ENCODE assay signal across 25 cellular contexts in the genomic region with DNA sequence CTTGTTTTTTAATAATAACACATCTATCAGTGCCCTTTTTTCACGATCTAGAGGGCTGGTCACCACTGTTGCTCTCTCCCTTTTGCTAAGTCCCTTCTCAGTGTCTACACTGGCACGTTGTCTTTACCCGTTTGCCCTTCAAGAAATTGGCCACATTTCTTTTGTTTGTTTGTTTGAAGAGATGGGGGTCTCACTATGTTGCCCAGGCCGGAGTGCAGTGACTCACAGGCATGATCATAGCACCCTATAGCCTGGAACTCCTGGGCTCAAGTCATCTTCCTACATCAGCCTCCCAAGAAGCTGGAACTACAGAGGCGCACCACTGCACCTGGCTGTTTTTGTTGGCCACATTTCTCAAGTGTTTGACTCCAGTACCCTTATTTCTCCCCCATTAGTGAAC.
DNase-seq lines count a peak whose midpoint lies in the region; ATAC-seq, FAIRE-seq and TF ChIP-seq lines count a peak whose summit lies in the region.
"Had no signal": no experiment of that assay in that cellular context is flagged by ENCODE, and none has a peak within 500 bp of the region (broad histone marks: within the 10 kb centered on the region; RNA-seq: fewer than 3 reads in every experiment).

No MANE protein-coding gene starts in this region.

- intact Hi-C loops in HepG2 (cut with micrococcal nuclease; ENCODE audit: unreplicated experiment) (loop anchor here (10.0 kb wide), 1 partner anchor 55 kb away; no protein-coding TSS in a partner anchor), right lobe of liver (cut with DNase I) (no loop called here), uterus (cut with DNase I; ENCODE audit: low total_unique reads) (no loop called here)

- no peaks in the 10 kb centered on the region for H3K9me3 Mint-ChIP-seq in WTC11
- peaks cover 3% of the 10 kb centered on the region for H3K9me3 Mint-ChIP-seq in neural progenitor cell
- peaks cover 3% of the 10 kb centered on the region for H3K9me3 Mint-ChIP-seq in activated CD4-positive, alpha-beta T cell treated with anti-CD3 and anti-CD28 coated beads, Interleukin-2, amount 10 ng/mL, durations not matched to agents 7 days and 5 days
- H3K9me3 Mint-ChIP-seq: CD8-positive, alpha-beta T cell had no signal

- H3K4me3 Mint-ChIP-seq in WTC11 = no peak overlapping the region
- peak overlapping the region; percentile 11 for H3K4me3 Mint-ChIP-seq in neural progenitor cell
- no peak overlapping the region for H3K4me3 Mint-ChIP-seq in activated CD4-positive, alpha-beta T cell treated with anti-CD3 and anti-CD28 coated beads, Interleukin-2, amount 10 ng/mL, durations not matched to agents 7 days and 5 days
- H3K4me3 Mint-ChIP-seq: B cell; CD4-positive, CD25-positive, alpha-beta regulatory T cell; CD8-positive, alpha-beta T cell had no signal

- no peak overlapping the region for H3K23ac ChIP-seq in mesenchymal stem cell (ENCODE audit: low read length in 2 of 2)

- H2AFZ ChIP-seq in HepG2 (ENCODE audit: low read length) (no peak overlapping the region), mesenchymal stem cell (ENCODE audit: low read depth, low read length) (no peak overlapping the region), neural progenitor cell (replicated peaks) (no peak overlapping the region)

- no peak for ATAC-seq in HepG2
- no peak for ATAC-seq in right lobe of liver
- no peak for ATAC-seq in WTC11
- ATAC-seq: CD8-positive, alpha-beta T cell; GM12878 had no signal

- TF ChIP-seq RAD21 in HepG2 (CRISPR knock-in tag; IDR thresholded peaks at IDR 0.05) = no peak

- peaks cover 40% of the 10 kb centered on the region for H3K4me1 ChIP-seq in HepG2 (ENCODE audit: insufficient read depth, low read length)
- H3K4me1 ChIP-seq in right lobe of liver = no peaks in the 10 kb centered on the region
- peaks cover 7% of the 10 kb centered on the region for H3K4me1 ChIP-seq in mesenchymal stem cell (ENCODE audit: control insufficient read depth, insufficient read depth, low read depth, low read length)
- H3K4me1 ChIP-seq in neural progenitor cell = peaks cover 24% of the 10 kb centered on the region
- peaks cover 6% of the 10 kb centered on the region in 2 donors for H3K4me1 ChIP-seq in uterus
- H3K4me1 ChIP-seq: BLaER1 had no signal

- H3K4me1 Mint-ChIP-seq in WTC11 (peaks cover 50% of the 10 kb centered on the region), neural progenitor cell (peaks cover 48% of the 10 kb centered on the region)
- no peaks in the 10 kb centered on the region for H3K4me1 Mint-ChIP-seq in activated CD4-positive, alpha-beta T cell treated with anti-CD3 and anti-CD28 coated beads, Interleukin-2, amount 10 ng/mL, durations not matched to agents 7 days and 5 days
- H3K4me1 Mint-ChIP-seq: B cell; CD4-positive, CD25-positive, alpha-beta regulatory T cell had no signal

- no peak for FAIRE-seq in HepG2 (lab: Jason Lieb, UNC)
- FAIRE-seq: A204.1, D721Med, GM12878, GM19239 had no signal

- 73% methylated on average over 5 of the region's 5 CpGs for WGBS in HepG2 (ENCODE audit: low lambda C conversion rate)
- WGBS in right lobe of liver (ENCODE audit: insufficient coverage, low coverage, low lambda C conversion rate, missing lambda C conversion rate) = 57% methylated on average over 3 of the region's 5 CpGs
- WGBS in mesenchymal stem cell = 95% methylated on average over 5 of the region's 5 CpGs

- H3F3A ChIP-seq in neural progenitor cell (ENCODE audit: low read depth) = no peaks in the 10 kb centered on the region

- H3K4me3 ChIP-seq in HepG2 (replicated peaks in 1 of 3; ENCODE audit: insufficient read depth in 1 of 3, low read depth in 2 of 3, low read length in 3 of 3) (no peak overlapping the region), right lobe of liver (no peak overlapping the region), mesenchymal stem cell (ENCODE audit: insufficient read depth in 1 of 2, low read depth in 1 of 2, low read length in 2 of 2) (no peak overlapping the region), neural progenitor cell (no peak overlapping the region), uterus (no peak overlapping the region)
- H3K4me3 ChIP-seq: BLaER1, GM12878 had no signal

- no peak overlapping the region for H3K14ac ChIP-seq in mesenchymal stem cell (ENCODE audit: low read length in 2 of 2)

- no peak overlapping the region for H3K9ac ChIP-seq in HepG2 (ENCODE audit: insufficient read depth, low read depth, low read length)
- H3K9ac ChIP-seq in mesenchymal stem cell (ENCODE audit: low read length) = no peak overlapping the region
- H3K9ac ChIP-seq in neural progenitor cell = no peak overlapping the region
- H3K9ac ChIP-seq: BLaER1 had no signal

- no peak for TF ChIP-seq POLR2A in HepG2 (IDR thresholded peaks at IDR 0.05; ENCODE audit: insufficient read depth in 1 of 2, low read depth in 2 of 2, low read length in 2 of 2)
- no peak for TF ChIP-seq POLR2A in right lobe of liver (IDR thresholded peaks at IDR 0.05)
- TF ChIP-seq POLR2A in uterus (IDR thresholded peaks at IDR 0.05) = no peak

- H3K79me2 ChIP-seq in HepG2 (ENCODE audit: insufficient read depth, low read length) (no peaks in the 10 kb centered on the region), neural progenitor cell (ENCODE audit: low read depth) (no peaks in the 10 kb centered on the region)

- H2BK15ac ChIP-seq in mesenchymal stem cell (ENCODE audit: low read depth, poor library complexity, severe bottlenecking) = no peak overlapping the region

- in situ Hi-C loops in HepG2 (cut with HindIII; ENCODE audit: extremely low pct_ligation_motif_present, low pct_unique_long_range_greater_than_20kb) = no loop called here

- H3K27me3 Mint-ChIP-seq in WTC11 (ENCODE audit: low read depth) (peaks cover 4% of the 10 kb centered on the region), neural progenitor cell (ENCODE audit: insufficient read depth, low read depth) (no peaks in the 10 kb centered on the region)
- peaks cover 6% of the 10 kb centered on the region for H3K27me3 Mint-ChIP-seq in activated CD4-positive, alpha-beta T cell treated with anti-CD3 and anti-CD28 coated beads, Interleukin-2, amount 10 ng/mL, durations not matched to agents 7 days and 5 days

- no peak overlapping the region for H3K18ac ChIP-seq in mesenchymal stem cell (ENCODE audit: low read depth in 1 of 2, low read length in 2 of 2)

- H4K91ac ChIP-seq in mesenchymal stem cell (ENCODE audit: low read length) = no peak overlapping the region

- no peaks in the 10 kb centered on the region for H3K36me3 ChIP-seq in HepG2 (replicated peaks in 1 of 2; ENCODE audit: control insufficient read depth in 1 of 2, insufficient read depth in 2 of 2, low read length in 2 of 2)
- H3K36me3 ChIP-seq in right lobe of liver = no peaks in the 10 kb centered on the region
- H3K36me3 ChIP-seq in mesenchymal stem cell (ENCODE audit: control insufficient read depth in 1 of 2, insufficient read depth in 2 of 2, low read depth in 1 of 2, low read length in 2 of 2) = no peaks in the 10 kb centered on the region
- H3K36me3 ChIP-seq in neural progenitor cell = no peaks in the 10 kb centered on the region
- no peaks in the 10 kb centered on the region for H3K36me3 ChIP-seq in uterus
- H3K36me3 ChIP-seq: BLaER1 had no signal

- H3K4me2 ChIP-seq in HepG2 (ENCODE audit: low read depth, low read length) (no peak overlapping the region), mesenchymal stem cell (ENCODE audit: low read length, poor library complexity, severe bottlenecking) (no peak overlapping the region), neural progenitor cell (no peak overlapping the region)
- H3K4me2 ChIP-seq: BLaER1 had no signal

- POLR2A ChIA-PET in HepG2 (lab: Yijun Ruan, JAX) = no interaction called here
- POLR2A ChIA-PET in WTC11 (lab: Charles Lee) = no interaction called here
- POLR2A ChIA-PET in activated CD4-positive, alpha-beta T cell treated with anti-CD3 and anti-CD28 coated beads, Interleukin-2, amount 10 ng/mL, durations not matched to agents 7 days and 5 days (lab: Charles Lee) = no interaction called here

- H3K27ac ChIP-seq in HepG2 (ENCODE audit: extremely low read length, insufficient read depth, low read length) (no peak overlapping the region), right lobe of liver (no peak overlapping the region), mesenchymal stem cell (ENCODE audit: low read length, poor library complexity, severe bottlenecking) (no peak overlapping the region), neural progenitor cell (no peak overlapping the region), uterus (peak overlapping the region in 1 of 2 donors; percentile 83)
- H3K27ac ChIP-seq: 22Rv1, BLaER1, C4-2B had no signal

- H4K20me1 ChIP-seq in HepG2 (ENCODE audit: insufficient read depth, low read length) (no peaks in the 10 kb centered on the region), neural progenitor cell (ENCODE audit: low read depth) (no peaks in the 10 kb centered on the region)
- H4K20me1 ChIP-seq: BLaER1 had no signal

- H3K27ac Mint-ChIP-seq in WTC11 (no peak overlapping the region), neural progenitor cell (no peak overlapping the region)
- H3K27ac Mint-ChIP-seq in activated CD4-positive, alpha-beta T cell treated with anti-CD3 and anti-CD28 coated beads, Interleukin-2, amount 10 ng/mL, durations not matched to agents 7 days and 5 days = no peak overlapping the region
- H3K27ac Mint-ChIP-seq: B cell; CD4-positive, CD25-positive, alpha-beta regulatory T cell; CD8-positive, alpha-beta T cell had no signal

- H3K9me3 ChIP-seq in HepG2 (ENCODE audit: low read length) (no peaks in the 10 kb centered on the region), right lobe of liver (no peaks in the 10 kb centered on the region), mesenchymal stem cell (ENCODE audit: control insufficient read depth, low read length) (no peaks in the 10 kb centered on the region), neural progenitor cell (ENCODE audit: low read depth) (no peaks in the 10 kb centered on the region), uterus (no peaks in the 10 kb centered on the region)
- H3K9me3 ChIP-seq: BLaER1 had no signal

- no peak overlapping the region for H2BK120ac ChIP-seq in mesenchymal stem cell (ENCODE audit: low read depth, low read length)

- H3K36me3 Mint-ChIP-seq in WTC11 = no peaks in the 10 kb centered on the region
- peaks cover 13% of the 10 kb centered on the region for H3K36me3 Mint-ChIP-seq in neural progenitor cell
- H3K36me3 Mint-ChIP-seq in activated CD4-positive, alpha-beta T cell treated with anti-CD3 and anti-CD28 coated beads, Interleukin-2, amount 10 ng/mL, durations not matched to agents 7 days and 5 days (ENCODE audit: low read depth) = no peaks in the 10 kb centered on the region
- H3K36me3 Mint-ChIP-seq: CD4-positive, CD25-positive, alpha-beta regulatory T cell; CD8-positive, alpha-beta T cell had no signal

- TF ChIP-seq EP300 in HepG2 (IDR thresholded peaks at IDR 0.05; ENCODE audit: low read depth in 2 of 2, low read length in 2 of 2) = no peak
- no peak for TF ChIP-seq EP300 in HepG2 (CRISPR knock-in tag; IDR thresholded peaks at IDR 0.05; ENCODE audit: borderline replicate concordance)

- no TSS peak for BruUV-seq in HepG2 (replicated peaks; lab: Mats Ljungman, UMichigan)

- peak overlapping the region; percentile 73 for H2AK5ac ChIP-seq in mesenchymal stem cell (ENCODE audit: low read length, severe bottlenecking)

- H3K27me3 ChIP-seq in HepG2 (ENCODE audit: control insufficient read depth in 1 of 2, insufficient read depth in 2 of 2, low read length in 2 of 2) = no peaks in the 10 kb centered on the region
- H3K27me3 ChIP-seq in right lobe of liver = no peaks in the 10 kb centered on the region
- no peaks in the 10 kb centered on the region for H3K27me3 ChIP-seq in mesenchymal stem cell (ENCODE audit: control insufficient read depth in 1 of 2, insufficient read depth in 1 of 2, low read length in 2 of 2)
- no peaks in the 10 kb centered on the region for H3K27me3 ChIP-seq in neural progenitor cell
- no peaks in the 10 kb centered on the region for H3K27me3 ChIP-seq in uterus
- H3K27me3 ChIP-seq: BLaER1 had no signal

- H3K4ac ChIP-seq in mesenchymal stem cell (ENCODE audit: low read depth in 1 of 2, low read length in 2 of 2) = no peak overlapping the region

- DNase-seq in HepG2 (ENCODE audit: low spot score) = no peak
- no peak for DNase-seq in right lobe of liver
- DNase-seq in WTC11 (ENCODE audit: low spot score) = no peak
- no peak for DNase-seq in mesenchymal stem cell
- no peak for DNase-seq in neural progenitor cell (ENCODE audit: low spot score)
- DNase-seq in uterus = no peak
- DNase-seq in activated CD4-positive, alpha-beta T cell treated with anti-CD3 and anti-CD28 coated beads, Interleukin-2, amount 10 ng/mL, durations not matched to agents 7 days and 5 days = no peak
- DNase-seq in HPDE6-E6E7 (ENCODE audit: extremely low spot score) = no peak
- DNase-seq: CD4-positive, CD25-positive, alpha-beta regulatory T cell; CD8-positive, alpha-beta T cell; DMS 273 treated with DMSO at 0.1 percent for 48 hours; DMS79; EL; GDM1; GOT3; H7; HCEC 1CT had no signal

- H4K8ac ChIP-seq in mesenchymal stem cell (ENCODE audit: low read length) = no peak overlapping the region

- CTCF ChIA-PET in HepG2 (lab: Yijun Ruan, JAX; ENCODE audit: low intra/inter-chr PET ratio, low total read pairs) (no interaction called here), WTC11 (lab: Charles Lee) (no interaction called here)
- CTCF ChIA-PET in activated CD4-positive, alpha-beta T cell treated with anti-CD3 and anti-CD28 coated beads, Interleukin-2, amount 10 ng/mL, durations not matched to agents 7 days and 5 days (lab: Charles Lee) = no interaction called here

- H2BK12ac ChIP-seq in mesenchymal stem cell (ENCODE audit: low read length in 2 of 2) = no peak overlapping the region

- H2BK5ac ChIP-seq in mesenchymal stem cell (ENCODE audit: low read depth, low read length, poor library complexity, severe bottlenecking) = no peak overlapping the region

- TF ChIP-seq CTCF in HepG2 (CRISPR knock-in tag; IDR thresholded peaks at IDR 0.05) (no peak), right lobe of liver (IDR thresholded peaks at IDR 0.05) (no peak), WTC11 (IDR thresholded peaks at IDR 0.05) (no peak), neural progenitor cell (IDR thresholded peaks at IDR 0.05) (no peak), uterus (IDR thresholded peaks at IDR 0.05) (no peak)

- H3K79me1 ChIP-seq in mesenchymal stem cell (replicated peaks; ENCODE audit: low read length, poor library complexity, severe bottlenecking) = no peaks in the 10 kb centered on the region
